In the genomic region with DNA sequence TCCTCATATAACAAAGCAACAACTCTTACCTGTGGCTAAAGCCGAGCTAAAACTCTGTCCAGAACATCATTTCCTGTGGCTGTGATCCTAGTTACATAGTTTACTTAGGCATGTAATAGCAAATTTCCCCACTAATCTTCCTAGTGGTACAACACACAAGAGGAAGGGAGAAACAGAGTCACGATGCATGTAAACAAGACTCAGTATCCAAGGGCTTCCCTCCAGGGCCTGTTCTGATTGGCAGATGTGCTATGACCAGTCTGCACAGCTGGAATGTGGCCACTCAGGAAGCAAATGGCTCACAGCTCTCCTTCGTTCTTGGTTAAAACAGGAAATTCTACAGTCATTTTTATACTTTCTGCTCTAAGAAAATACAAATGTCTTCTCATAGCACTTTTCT, we compare ENCODE assay signal across 10 cellular contexts. TPM values are rescaled to one million over a fixed set of nuclear protein-coding genes. Genes with fewer than 3 reads are reported as not detected.
DNase-seq lines count a peak whose midpoint lies in the region; ATAC-seq and TF ChIP-seq lines count a peak whose summit lies in the region.
"Had no signal": no experiment of that assay in that cellular context is flagged by ENCODE, and none has a peak within 500 bp of the region (broad histone marks: within the 10 kb centered on the region; RNA-seq: fewer than 3 reads in every experiment).

No MANE protein-coding gene starts in this region.

- ATAC-seq in WTC11 (peak; percentile 51), GM19395 (IDR thresholded peaks at IDR 0.05; ENCODE audit: unreplicated experiment) (no peak)
- no peak for ATAC-seq in activated naive CD8-positive, alpha-beta T cell treated with anti-CD3 and anti-CD28 coated beads, Interleukin-2, amount 50 U/mL, for 24 hours

- peaks cover 17% of the 10 kb centered on the region for H3K4me1 Mint-ChIP-seq in WTC11
- H3K4me1 Mint-ChIP-seq in activated naive CD8-positive, alpha-beta T cell treated with anti-CD3 and anti-CD28 coated beads, Interleukin-2, amount 50 U/mL, for 24 hours: no peaks in the 10 kb centered on the region

- H3K36me3 ChIP-seq in osteoblast (ENCODE audit: insufficient read depth, low read length): no peaks in the 10 kb centered on the region
- H3K36me3 ChIP-seq: BLaER1 had no signal

- H3K27ac Mint-ChIP-seq in WTC11: 0 out of 2 replicates have a peak overlapping the region, but pooled peaks have one; percentile 46
- H3K27ac Mint-ChIP-seq in activated naive CD8-positive, alpha-beta T cell treated with anti-CD3 and anti-CD28 coated beads, Interleukin-2, amount 50 U/mL, for 24 hours: no peak overlapping the region

- no peak overlapping the region for H3K4me3 Mint-ChIP-seq in WTC11
- no peak overlapping the region for H3K4me3 Mint-ChIP-seq in activated naive CD8-positive, alpha-beta T cell treated with anti-CD3 and anti-CD28 coated beads, Interleukin-2, amount 50 U/mL, for 24 hours

- no peaks in the 10 kb centered on the region for H4K20me1 ChIP-seq in osteoblast (ENCODE audit: insufficient read depth, low read length)
- H4K20me1 ChIP-seq: BLaER1 had no signal

- H3K4me1 ChIP-seq in osteoblast (ENCODE audit: insufficient read depth, low read length): peaks cover 22% of the 10 kb centered on the region
- H3K4me1 ChIP-seq: BLaER1 had no signal

- H3K9me3 ChIP-seq in osteoblast (ENCODE audit: low read depth, low read length): no peaks in the 10 kb centered on the region
- H3K9me3 ChIP-seq: BLaER1 had no signal

- peak overlapping the region; percentile 56 for H2AFZ ChIP-seq in osteoblast (ENCODE audit: low read length)

- peak overlapping the region; percentile 71 for H3K4me3 ChIP-seq in osteoblast (ENCODE audit: insufficient read depth, low read length)
- H3K4me3 ChIP-seq: BLaER1 had no signal

- CTCF ChIA-PET in WTC11 (lab: Charles Lee): interaction anchor here (1.0 to 1.3 kb wide), 2 partner anchors 49 to 111 kb away, joined by 3 to 5 read pairs; partner anchors contain the start of gene PRSS48

- TF ChIP-seq CTCF in WTC11 (IDR thresholded peaks at IDR 0.05) (no peak), osteoblast (IDR thresholded peaks at IDR 0.05; ENCODE audit: extremely low read depth, low read depth, low read length) (no peak)

- H3K4me2 ChIP-seq in osteoblast (ENCODE audit: insufficient read depth, low read length): peak overlapping the region; percentile 92
- H3K4me2 ChIP-seq: BLaER1 had no signal

- DNase-seq in AG08395 (ENCODE audit: low spot score) (peak; percentile 84), WTC11 (ENCODE audit: low spot score) (no peak), glomerular visceral epithelial cell (ENCODE audit: extremely low spot score) (peak; percentile 67), osteoblast (ENCODE audit: insufficient read length, low spot score, missing footprints) (peak; percentile 91), NCI-H187 treated with DMSO at 0.1 percent for 48 hours (lab: John Stamatoyannopoulos, UW) (no peak), RPMI8226 (no peak)
- DNase-seq in activated naive CD8-positive, alpha-beta T cell treated with anti-CD3 and anti-CD28 coated beads, Interleukin-2, amount 50 U/mL, for 24 hours: no peak
- DNase-seq: stimulated activated CD4-positive, alpha-beta T cell treated with anti-CD3 and anti-CD28 coated beads, Interleukin-1b, Interleukin-23, amount 100 ng/mL, for 48 hours had no signal

- peaks cover 4% of the 10 kb centered on the region for H3K79me2 ChIP-seq in osteoblast (ENCODE audit: insufficient read depth, low read length)

- peaks cover 8% of the 10 kb centered on the region; the same call in 1 of the 2 replicates for H3K9me3 Mint-ChIP-seq in WTC11
- H3K9me3 Mint-ChIP-seq in activated naive CD8-positive, alpha-beta T cell treated with anti-CD3 and anti-CD28 coated beads, Interleukin-2, amount 50 U/mL, for 24 hours: no peaks in the 10 kb centered on the region

- H3K27me3 Mint-ChIP-seq in WTC11 (ENCODE audit: low read depth): no peaks in the 10 kb centered on the region
- peaks cover 19% of the 10 kb centered on the region for H3K27me3 Mint-ChIP-seq in activated naive CD8-positive, alpha-beta T cell treated with anti-CD3 and anti-CD28 coated beads, Interleukin-2, amount 50 U/mL, for 24 hours

- POLR2A ChIA-PET in WTC11 (lab: Charles Lee): interaction anchor here (0.7 kb wide), 1 partner anchor 15 kb away, joined by 3 read pairs; no protein-coding TSS in a partner anchor

- H3K36me3 Mint-ChIP-seq in WTC11: peaks cover 11% of the 10 kb centered on the region
- H3K36me3 Mint-ChIP-seq in activated naive CD8-positive, alpha-beta T cell treated with anti-CD3 and anti-CD28 coated beads, Interleukin-2, amount 50 U/mL, for 24 hours (ENCODE audit: low read depth): no peaks in the 10 kb centered on the region

- no peaks in the 10 kb centered on the region for H3K27me3 ChIP-seq in osteoblast (ENCODE audit: insufficient read depth, low read length)
- H3K27me3 ChIP-seq: BLaER1 had no signal

- H3K27ac ChIP-seq in osteoblast (ENCODE audit: low read depth, low read length): peak overlapping the region; percentile 81
- H3K27ac ChIP-seq: BLaER1 had no signal

TF ChIP-seq in WTC11, 78 proteins besides CTCF, POLR2A, EP300 and RAD21:
- TF ChIP-seq SMAD3 (CRISPR knock-in tag; IDR thresholded peaks at IDR 0.05; ENCODE audit: borderline replicate concordance): no peak
- no peak for TF ChIP-seq NR2C2 (CRISPR knock-in tag; IDR thresholded peaks at IDR 0.05)
- TF ChIP-seq ZNF423 (CRISPR knock-in tag; IDR thresholded peaks at IDR 0.05): no peak
- no peak for TF ChIP-seq GRHL2 (CRISPR knock-in tag; IDR thresholded peaks at IDR 0.05; ENCODE audit: insufficient replicate concordance, severe bottlenecking)
- no peak for TF ChIP-seq NFYB (CRISPR knock-in tag; conservative IDR thresholded peaks at IDR 0.05; ENCODE audit: low read depth)
- no peak for TF ChIP-seq IRF1 (CRISPR knock-in tag; IDR thresholded peaks at IDR 0.05)
- no peak for TF ChIP-seq SOX15 (CRISPR knock-in tag; IDR thresholded peaks at IDR 0.05)
- TF ChIP-seq, protein P1, sequence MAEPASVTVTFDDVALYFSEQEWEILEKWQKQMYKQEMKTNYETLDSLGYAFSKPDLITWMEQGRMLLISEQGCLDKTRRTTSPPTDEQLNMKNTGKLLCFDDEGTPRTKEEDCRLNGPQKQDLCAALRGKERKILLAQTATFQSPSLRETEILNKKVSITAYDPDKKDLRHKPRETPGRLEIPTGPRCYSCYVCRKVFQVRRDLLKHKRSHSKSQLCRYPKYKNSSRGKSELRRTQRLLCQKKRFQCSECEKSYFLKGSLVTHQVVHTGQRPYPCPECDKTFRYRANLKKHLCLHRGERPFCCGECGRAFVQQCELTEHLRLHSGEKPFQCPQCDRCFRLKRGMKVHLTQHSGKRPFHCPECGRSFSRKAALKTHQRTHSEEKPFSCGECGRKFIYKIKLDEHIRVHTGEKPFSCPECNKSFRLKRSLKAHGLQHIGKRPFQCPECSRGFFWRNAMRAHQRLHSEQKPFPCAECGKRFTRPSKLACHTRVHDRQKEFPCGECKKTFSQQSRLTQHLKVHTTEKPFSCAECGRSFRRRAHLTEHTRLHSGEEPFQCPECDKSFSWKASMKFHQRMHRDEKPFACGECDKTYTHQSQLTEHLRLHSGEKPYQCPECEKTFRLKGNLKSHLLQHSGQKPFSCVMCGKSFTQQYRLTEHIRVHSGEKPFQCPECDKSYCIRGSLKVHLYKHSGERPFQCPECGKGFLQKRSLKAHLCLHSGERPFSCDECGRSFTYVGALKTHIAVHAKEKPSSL (CRISPR knock-in tag; conservative IDR thresholded peaks at IDR 0.05): no peak
- no peak for TF ChIP-seq AR (CRISPR knock-in tag; IDR thresholded peaks at IDR 0.05)
- TF ChIP-seq NFE2L1 (CRISPR knock-in tag; IDR thresholded peaks at IDR 0.05): no peak
- no peak for TF ChIP-seq NFATC4 (CRISPR knock-in tag; IDR thresholded peaks at IDR 0.05)
- no peak for TF ChIP-seq IRF2 (CRISPR knock-in tag; IDR thresholded peaks at IDR 0.05; ENCODE audit: borderline replicate concordance, low read depth)
- TF ChIP-seq ZBTB21 (CRISPR knock-in tag; IDR thresholded peaks at IDR 0.05; ENCODE audit: borderline replicate concordance): no peak
- no peak for TF ChIP-seq CREM (CRISPR knock-in tag; IDR thresholded peaks at IDR 0.05)
- TF ChIP-seq, protein P2, sequence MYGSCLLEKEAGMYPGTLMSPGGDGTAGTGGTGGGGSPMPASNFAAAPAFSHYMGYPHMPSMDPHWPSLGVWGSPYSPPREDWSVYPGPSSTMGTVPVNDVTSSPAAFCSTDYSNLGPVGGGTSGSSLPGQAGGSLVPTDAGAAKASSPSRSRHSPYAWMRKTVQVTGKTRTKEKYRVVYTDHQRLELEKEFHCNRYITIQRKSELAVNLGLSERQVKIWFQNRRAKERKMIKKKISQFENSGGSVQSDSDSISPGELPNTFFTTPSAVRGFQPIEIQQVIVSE (CRISPR knock-in tag; IDR thresholded peaks at IDR 0.05; ENCODE audit: borderline replicate concordance): no peak
- TF ChIP-seq ETV6 (CRISPR knock-in tag; IDR thresholded peaks at IDR 0.05): no peak
- TF ChIP-seq ZNF671 (CRISPR knock-in tag; IDR thresholded peaks at IDR 0.05): no peak

RNA-seq across cellular contexts. Expression of gene PRSS48, which starts 49.2 kb away (rescaled TPM):
- total RNA-seq in WTC11 (2021) (not detected in 3 replicates), osteoblast (not detected in 2 replicates)

Comparison
In these comparisons a context has a peak if more than half of its experiments do, and no peak if none do; other contexts are left out.
1. DNase-seq: peak in AG08395 (single experiment), glomerular visceral epithelial cell (single experiment) and osteoblast (single experiment); none in WTC11 (single experiment), activated naive CD8-positive, alpha-beta T cell treated with anti-CD3 and anti-CD28 coated beads, Interleukin-2, amount 50 U/mL, for 24 hours (single experiment), NCI-H187 treated with DMSO at 0.1 percent for 48 hours (single experiment) and RPMI8226 (single experiment).